10 cellular contexts compared by ENCODE assay signal in genomic region chr1:115275216-115275615, GRCh38.
DNase-seq lines count a peak whose midpoint lies in the region; ATAC-seq, FAIRE-seq and TF ChIP-seq lines count a peak whose summit lies in the region.
"Had no signal": no experiment of that assay in that cellular context is flagged by ENCODE, and none has a peak within 500 bp of the region (broad histone marks: within the 10 kb centered on the region; RNA-seq: fewer than 3 reads in every experiment).

No MANE protein-coding gene starts in this region.

- no peak overlapping the region for H3K27ac ChIP-seq in SU-DHL-6 (ENCODE audit: low read depth, low read length)
- H3K27ac ChIP-seq in keratinocyte (ENCODE audit: control insufficient read depth, insufficient read depth, low read length) = no peak overlapping the region

- H4K20me1 ChIP-seq in SU-DHL-6 (ENCODE audit: low read depth, low read length) = no peaks in the 10 kb centered on the region
- H4K20me1 ChIP-seq in keratinocyte (ENCODE audit: control insufficient read depth, extremely low read depth, insufficient read depth, low read length) = no peaks in the 10 kb centered on the region

- no peak overlapping the region for H3K4me2 ChIP-seq in SU-DHL-6 (ENCODE audit: low read depth, low read length, poor library complexity, severe bottlenecking)
- no peak overlapping the region for H3K4me2 ChIP-seq in keratinocyte (ENCODE audit: control insufficient read depth, extremely low read depth, insufficient read depth, low read depth, low read length)

- H3K9me3 ChIP-seq in SU-DHL-6 (ENCODE audit: insufficient read depth, low read length) (no peaks in the 10 kb centered on the region), keratinocyte (ENCODE audit: control insufficient read depth, low read depth, low read length) (peaks cover 2% of the 10 kb centered on the region)

- ATAC-seq in GM21786 (IDR thresholded peaks at IDR 0.05; ENCODE audit: unreplicated experiment) = no peak

- no peak for TF ChIP-seq POLR2A in H54 (IDR thresholded peaks at IDR 0.05; ENCODE audit: low read depth, low read length)

- FAIRE-seq in keratinocyte (lab: Jason Lieb, UNC) = no peak
- no peak for FAIRE-seq in H54 (lab: Jason Lieb, UNC)
- FAIRE-seq: RCC 7860 had no signal

- no peaks in the 10 kb centered on the region for H3K9me2 ChIP-seq in SU-DHL-6 (replicated peaks; ENCODE audit: insufficient read depth, low read length)

- no peaks in the 10 kb centered on the region for H3F3A ChIP-seq in SU-DHL-6 (ENCODE audit: insufficient read depth)

- dilution Hi-C loops in keratinocyte (cut with MboI; ENCODE audit: extremely low pct_ligation_motif_present, low sequenced_read_pairs) = no loop called here

- no peaks in the 10 kb centered on the region for H3K79me2 ChIP-seq in SU-DHL-6 (ENCODE audit: insufficient read depth, low read length)
- H3K79me2 ChIP-seq in keratinocyte (ENCODE audit: control insufficient read depth, insufficient read depth, low read length) = no peaks in the 10 kb centered on the region

- no peaks in the 10 kb centered on the region for H3K27me3 ChIP-seq in SU-DHL-6 (ENCODE audit: low read length)
- H3K27me3 ChIP-seq in keratinocyte (ENCODE audit: control insufficient read depth, extremely low read depth, insufficient read depth, low read length) = no peaks in the 10 kb centered on the region

- TF ChIP-seq CTCF in SU-DHL-6 (IDR thresholded peaks at IDR 0.05; ENCODE audit: insufficient read depth, low read length, poor library complexity, severe bottlenecking) (peak; percentile 48), keratinocyte (optimal IDR thresholded peaks at IDR 0.05 in 1 of 3, IDR thresholded peaks at IDR 0.05 in 1 of 3, conservative IDR thresholded peaks at IDR 0.05 in 1 of 3; ENCODE audit: extremely low read depth in 1 of 3, insufficient read depth in 2 of 3, low read length in 3 of 3) (peak; percentile 42 to 61 (median 46))

- H3K4me3 ChIP-seq in SU-DHL-6 (ENCODE audit: insufficient read depth, low read length, poor library complexity, severe bottlenecking) = no peak overlapping the region
- H3K4me3 ChIP-seq in keratinocyte (ENCODE audit: control insufficient read depth in 2 of 3, extremely low read depth in 1 of 3, insufficient read depth in 2 of 3, low read depth in 1 of 3, low read length in 3 of 3) = no peak overlapping the region

- H3K9me1 ChIP-seq in keratinocyte (ENCODE audit: control insufficient read depth, extremely low read depth, insufficient read depth, low read length) = no peaks in the 10 kb centered on the region

- H3K9ac ChIP-seq in SU-DHL-6 (ENCODE audit: low read length) (no peak overlapping the region), keratinocyte (ENCODE audit: control insufficient read depth, extremely low read depth, insufficient read depth, low read length) (no peak overlapping the region)

- H3K4me1 ChIP-seq in keratinocyte (ENCODE audit: control insufficient read depth, extremely low read depth, insufficient read depth, low read length) = no peaks in the 10 kb centered on the region

- H3K36me3 ChIP-seq in SU-DHL-6 (ENCODE audit: low read length) = no peaks in the 10 kb centered on the region
- H3K36me3 ChIP-seq in keratinocyte (ENCODE audit: control insufficient read depth in 2 of 2, extremely low read depth in 1 of 2, insufficient read depth in 2 of 2, low read length in 2 of 2) = no peaks in the 10 kb centered on the region

- DNase-seq in DMS 273 (lab: John Stamatoyannopoulos, UW; ENCODE audit: unreplicated experiment) (peak; percentile 78), HEK293T (ENCODE audit: extremely low spot score) (peak; percentile 53), keratinocyte (ENCODE audit: low read depth, low spot score) (no peak), H54 (ENCODE audit: insufficient read length, low spot score) (no peak), ureter (ENCODE audit: low spot score) (no peak)
- DNase-seq in effector CD8-positive, alpha-beta T cell (lab: John Stamatoyannopoulos, UW) = no peak
- DNase-seq: naive B cell had no signal

- CTCF ChIA-PET in HEK293T (lab: Yijun Ruan, JAX) = interaction anchor here (0.6 to 1.6 kb wide), 11 partner anchors 10 to 194 kb away, joined by 3 to 6 read pairs (median 4); no protein-coding TSS in a partner anchor

- POLR2A ChIA-PET in HEK293T (lab: Yijun Ruan, JAX) = no interaction called here

- H2AFZ ChIP-seq in SU-DHL-6 (ENCODE audit: low read depth, low read length, severe bottlenecking) (no peak overlapping the region), keratinocyte (ENCODE audit: control insufficient read depth, low read length) (no peak overlapping the region)

TF ChIP-seq in HEK293T, 16 proteins besides CTCF, POLR2A, EP300 and RAD21:
- TF ChIP-seq ZNF384 (IDR thresholded peaks at IDR 0.05) (no peak), SP1 (IDR thresholded peaks at IDR 0.05) (no peak), SUZ12 (IDR thresholded peaks at IDR 0.05) (no peak), TARDBP (IDR thresholded peaks at IDR 0.05) (no peak), HDGF (IDR thresholded peaks at IDR 0.05; ENCODE audit: borderline replicate concordance) (no peak), ARNT (IDR thresholded peaks at IDR 0.05) (no peak), ELF4 (IDR thresholded peaks at IDR 0.05) (no peak)
TF ChIP-seq in HEK293T: peak in this region for 0.

Comparison
In these comparisons a context has a peak if more than half of its experiments do, and no peak if none do; other contexts are left out.
1. DNase-seq: peak in DMS 273 (single experiment) and HEK293T (single experiment); none in keratinocyte (single experiment), effector CD8-positive, alpha-beta T cell (single experiment), H54 (single experiment) and ureter (single experiment).